37 cellular contexts compared by ENCODE assay signal in genomic region chr1:62140666-62141065, GRCh38. TPM values are rescaled to one million over a fixed set of nuclear protein-coding genes. Genes with fewer than 3 reads are reported as not detected.
"Had no signal": no experiment of that assay in that cellular context is flagged by ENCODE, and none has a peak within 500 bp of the region (broad histone marks: within the 10 kb centered on the region; RNA-seq: fewer than 3 reads in every experiment).

No MANE protein-coding gene starts in this region.

- DNase-seq: activated effector memory CD4-positive, alpha-beta T cell treated with anti-CD3 and anti-CD28 coated beads, Interleukin-2, amount 50 U/mL, for 16 hours; activated effector memory CD4-positive, alpha-beta T cell treated with Interleukin-2 at 50 U/mL for 16 hours; activated gamma-delta T cell; activated gamma-delta T cell treated with Interleukin-2 at 50 U/mL for 16 hours; activated naive CD4-positive, alpha-beta T cell; activated naive CD4-positive, alpha-beta T cell treated with anti-CD3 and anti-CD28 coated beads for 36 hours; activated naive CD4-positive, alpha-beta T cell treated with anti-CD3 and anti-CD28 coated beads, Interleukin-2, amount 10 ng/mL, durations not matched to agents 7 days and 5 days; activated naive CD4-positive, alpha-beta T cell treated with anti-CD3 and anti-CD28 coated beads, Interleukin-2, amount 50 U/mL, for 16 hours; activated naive CD4-positive, alpha-beta T cell treated with Interleukin-2 at 50 U/mL for 16 hours; activated naive CD8-positive, alpha-beta T cell treated with anti-CD3 and anti-CD28 coated beads for 36 hours; activated naive CD8-positive, alpha-beta T cell treated with anti-CD3 and anti-CD28 coated beads, Interleukin-2, amount 10 ng/mL, durations not matched to agents 7 days and 5 days; activated naive CD8-positive, alpha-beta T cell treated with anti-CD3 and anti-CD28 coated beads, Interleukin-2, amount 50 U/mL, for 24 hours; activated T-cell treated with anti-CD3 and anti-CD28 coated beads, Interleukin-2, amount 50 U/mL, for 1 hour; activated T-cell treated with anti-CD3 and anti-CD28 coated beads, Interleukin-2, amount 50 U/mL, for 24 hours; activated T-cell treated with anti-CD3 and anti-CD28 coated beads, Interleukin-2, amount 50 U/mL, for 4 hours; activated T-cell treated with anti-CD3 and anti-CD28 coated beads, Interleukin-2, amount 50 U/mL, for 48 hours; activated T-cell treated with anti-CD3 and anti-CD28 coated beads, Interleukin-2, amount 50 U/mL, for 72 hours; adrenal gland; amniotic stem cell; amygdala; anterior cingulate cortex; aorta; body of pancreas; brain microvascular endothelial cell; caudate nucleus; central memory CD4-positive, alpha-beta T cell; cerebellar nuclear complex had no signal

- H3K27ac ChIP-seq: adrenal gland, ascending aorta, body of pancreas, brain microvascular endothelial cell, breast epithelium, cardiac muscle cell had no signal

- H3K4me3 ChIP-seq: adrenal gland, ascending aorta, body of pancreas, breast epithelium, cardiac muscle cell had no signal

- H3K27me3 ChIP-seq: adrenal gland, ascending aorta, body of pancreas, brain microvascular endothelial cell, breast epithelium, cardiac muscle cell had no signal

- H3K9me3 ChIP-seq: adrenal gland, ascending aorta, body of pancreas, breast epithelium had no signal

- H3K36me3 ChIP-seq: adrenal gland, brain microvascular endothelial cell, breast epithelium, cardiac muscle cell had no signal

- H3K4me1 ChIP-seq: adrenal gland, ascending aorta, body of pancreas, breast epithelium had no signal

- ATAC-seq: activated naive CD4-positive, alpha-beta T cell treated with anti-CD3 and anti-CD28 coated beads, Interleukin-2, amount 50 U/mL, for 72 hours; activated naive CD8-positive, alpha-beta T cell treated with anti-CD3 and anti-CD28 coated beads, Interleukin-2, amount 50 U/mL, for 24 hours; activated T-cell treated with anti-CD3 and anti-CD28 coated beads, Interleukin-2, amount 50 U/mL, for 4 hours; activated T-cell treated with anti-CD3 and anti-CD28 coated beads, Interleukin-2, amount 50 U/mL, for 72 hours; activated T-helper 17 cell treated with anti-CD3 and anti-CD28 coated beads, Interleukin-2, amount 50 U/mL, for 72 hours; body of pancreas had no signal

- FAIRE-seq: astrocyte, bronchial epithelial cell had no signal

RNA-seq across cellular contexts. Expression of gene L1TD1, which starts 54.0 kb away (rescaled TPM):
- total RNA-seq: activated naive CD4-positive, alpha-beta T cell treated with anti-CD3 and anti-CD28 coated beads for 36 hours; activated naive CD8-positive, alpha-beta T cell treated with anti-CD3 and anti-CD28 coated beads, Interleukin-2, amount 10 ng/mL, durations not matched to agents 7 days and 5 days; activated T-cell treated with anti-CD3 and anti-CD28 coated beads, Interleukin-2, amount 50 U/mL, for 72 hours; activated T-helper 1 cell treated with anti-CD3 and anti-CD28 coated beads, Interleukin-12 subunit alpha, Interleukin-12 subunit beta, Interleukin-2, Interleukin-4 antibody, amounts not matched to agents 30 ng/mL and 10 ng/mL and 1 ng/mL, durations not matched to agents 14 hours and 24 hours and 36 hours; activated T-helper 17 cell treated with anti-CD3 and anti-CD28 coated beads, Interleukin-2, amount 50 U/mL, for 72 hours; activated T-helper 2 cell treated with anti-CD3 and anti-CD28 coated beads, Interferon-gamma antibody, Interleukin-2, Interleukin-4, amounts not matched to agents 10 μg/mL and 5 μg/mL and 100 μg/mL, durations not matched to agents 14 hours and 24 hours and 36 hours; ascending aorta; cerebellum had no signal
- polyA plus RNA-seq: cardiac muscle cell had no signal
